In the genomic region with DNA sequence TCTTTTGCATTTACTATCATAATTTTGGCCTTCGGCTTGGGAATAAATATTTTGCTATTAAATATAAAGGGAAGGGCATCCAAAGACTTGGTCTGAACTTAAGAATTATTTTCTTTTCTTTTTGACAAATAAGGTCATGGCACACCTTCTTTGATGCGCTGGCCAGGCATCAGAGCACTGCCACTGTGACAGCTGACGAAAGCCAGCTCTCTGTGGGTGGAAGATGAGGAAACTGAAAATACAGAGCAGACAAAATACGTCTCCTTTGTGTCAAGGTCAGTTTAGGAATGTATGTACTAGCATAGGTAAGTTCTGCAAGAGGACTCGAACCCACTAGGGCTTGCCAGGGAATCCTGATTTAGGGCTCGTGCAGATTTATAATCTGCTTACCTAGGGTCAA, we compare ENCODE assay signal across 33 cellular contexts.
"Had no signal": no experiment of that assay in that cellular context is flagged by ENCODE, and none has a peak within 500 bp of the region (broad histone marks: within the 10 kb centered on the region; RNA-seq: fewer than 3 reads in every experiment).

No MANE protein-coding gene starts in this region.

- DNase-seq: Karpas-422, Kasumi-1, KG1, MG63, MM.1S, MV-4-11, NCI-H1048, NCI-H1092, NCI-H1092 treated with DMSO at 0.1 percent for 48 hours, NCI-H1105, NCI-H1105 treated with DMSO at 0.1 percent for 48 hours, NCI-H1417, NCI-H1417 treated with DMSO at 0.1 percent for 48 hours, NCI-H1436, NCI-H1436 treated with DMSO at 0.1 percent for 48 hours, NCI-H146, NCI-H1694, NCI-H1694 treated with DMSO at 0.1 percent for 48 hours, NCI-H187, NCI-H187 treated with DMSO at 0.1 percent for 48 hours, NCI-H1930, NCI-H2029, NCI-H2029 treated with DMSO at 0.1 percent for 48 hours, NCI-H2081, NCI-H2081 treated with DMSO at 0.1 percent for 48 hours, NCI-H2107, NCI-H2171, NCI-H2171 treated with DMSO at 0.1 percent for 48 hours, NCI-H2227 treated with DMSO at 0.1 percent for 48 hours, NCI-H226, NCI-H345, NCI-H446, NCI-H446 treated with DMSO at 0.1 percent for 48 hours had no signal
